Comparison of ENCODE assay signal across 8 cellular contexts in the genomic region with DNA sequence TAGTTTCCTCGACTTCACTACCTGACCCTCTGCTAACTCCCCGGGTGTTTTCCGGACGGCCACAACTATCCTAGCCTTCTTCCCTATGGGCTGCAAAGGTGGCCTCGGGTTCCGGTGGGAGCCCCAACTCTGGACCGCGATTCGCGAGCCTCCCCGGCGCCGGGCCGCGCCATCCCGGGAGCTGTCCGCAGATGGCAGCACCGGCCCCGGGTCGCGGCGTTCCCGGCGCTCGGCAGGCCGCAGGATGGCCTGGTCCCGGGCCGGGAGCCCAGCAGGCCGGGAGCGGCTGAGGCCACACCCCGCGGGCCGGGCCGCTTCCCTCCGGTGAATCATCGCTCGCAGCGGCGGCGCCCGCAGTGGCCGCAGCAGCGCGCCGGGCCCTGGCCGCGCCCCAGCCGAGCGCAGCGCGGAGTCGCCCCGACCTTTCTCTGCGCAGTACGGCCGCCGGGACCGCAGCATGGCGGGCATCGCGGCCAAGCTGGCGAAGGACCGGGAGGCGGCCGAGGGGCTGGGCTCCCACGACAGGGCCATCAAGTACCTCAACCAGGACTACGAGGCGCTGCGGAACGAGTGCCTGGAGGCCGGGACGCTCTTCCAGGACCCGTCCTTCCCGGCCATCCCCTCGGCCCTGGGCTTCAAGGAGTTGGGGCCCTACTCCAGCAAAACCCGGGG. TPM values are rescaled to one million over a fixed set of nuclear protein-coding genes. Genes with fewer than 3 reads are reported as not detected.
DNase-seq lines count a peak whose midpoint lies in the region; ATAC-seq and TF ChIP-seq lines count a peak whose summit lies in the region.

A gene (plus strand): TSS at position 356 of the 672 bp plus-strand sequence. CDS start 102 bp downstream, at position 458.

- intact Hi-C loops in Calu3 (cut with micrococcal nuclease; ENCODE audit: unreplicated experiment) = no loop called here

- H3K27me3 ChIP-seq in SJCRH30 (no peaks in the 10 kb centered on the region), neuron (ENCODE audit: insufficient read depth, low read length) (no peaks in the 10 kb centered on the region), upper lobe of left lung (no peaks in the 10 kb centered on the region)

- peak; percentile 48 for TF ChIP-seq CTCF in Calu3 (IDR thresholded peaks at IDR 0.05; ENCODE audit: unreplicated experiment)
- TF ChIP-seq CTCF in upper lobe of left lung (IDR thresholded peaks at IDR 0.05) = peak; percentile 78 to 98 (median 95)

- H3K36me3 ChIP-seq in SJCRH30 = peaks cover 3% of the 10 kb centered on the region
- H3K36me3 ChIP-seq in neuron (ENCODE audit: insufficient read depth, low read length) = peaks cover 8% of the 10 kb centered on the region
- peaks cover 0 to 3% (median 1%) of the 10 kb centered on the region in 4 donors for H3K36me3 ChIP-seq in upper lobe of left lung

- no peaks in the 10 kb centered on the region for H3K9me3 Mint-ChIP-seq in Calu3 (ENCODE audit: low read depth, unreplicated experiment)
- no peaks in the 10 kb centered on the region for H3K9me3 Mint-ChIP-seq in activated naive CD8-positive, alpha-beta T cell (ENCODE audit: low read depth)

- TF ChIP-seq POLR2A in upper lobe of left lung (IDR thresholded peaks at IDR 0.05) = peak in 3 of 4 donors; percentile 81 to 96 (median 95)

- H3K4me1 Mint-ChIP-seq in Calu3 (ENCODE audit: low read depth, unreplicated experiment) = peaks cover 71% of the 10 kb centered on the region
- H3K4me1 Mint-ChIP-seq in activated naive CD8-positive, alpha-beta T cell (ENCODE audit: low read depth) = peaks cover 59% of the 10 kb centered on the region

- DNase-seq in Calu3 (peak; percentile 96), SJCRH30 (peak; percentile 77 to 86), globus pallidus (ENCODE audit: low spot score) (peak; percentile 79), upper lobe of left lung (peak; percentile 90 to 96)

- H2AFZ ChIP-seq in neuron (ENCODE audit: low read depth, low read length) = peak within 1 kb of the TSS; percentile 92

- no TSS peak for BruUV-seq in Calu3 (replicated peaks; lab: Mats Ljungman, UMichigan)

- 0% methylated on average over 15 to 34 of the region's 76 CpGs for WGBS in upper lobe of left lung, 2 donors

- peaks cover 57% of the 10 kb centered on the region for H3K36me3 Mint-ChIP-seq in Calu3 (ENCODE audit: insufficient read depth, unreplicated experiment)
- no peaks in the 10 kb centered on the region for H3K36me3 Mint-ChIP-seq in activated naive CD8-positive, alpha-beta T cell

- peak within 1 kb of the TSS; percentile 94 for H3K27ac Mint-ChIP-seq in Calu3 (ENCODE audit: unreplicated experiment)
- peak within 1 kb of the TSS; percentile 90 for H3K27ac Mint-ChIP-seq in activated naive CD8-positive, alpha-beta T cell

- no peak for TF ChIP-seq EP300 in upper lobe of left lung (IDR thresholded peaks at IDR 0.05)

- peak within 1 kb of the TSS; percentile 80 for H3K4me3 Mint-ChIP-seq in Calu3 (ENCODE audit: low read depth, unreplicated experiment)
- H3K4me3 Mint-ChIP-seq in activated naive CD8-positive, alpha-beta T cell = peak within 1 kb of the TSS; percentile 84

- H3K4me3 ChIP-seq in SJCRH30 = peak within 1 kb of the TSS; percentile 85
- H3K4me3 ChIP-seq in neuron (ENCODE audit: low read length) = peak within 1 kb of the TSS; percentile 90
- peak within 1 kb of the TSS; percentile 38 to 94 (median 88) for H3K4me3 ChIP-seq in upper lobe of left lung

- H3K27ac ChIP-seq in SJCRH30 (peak within 1 kb of the TSS; percentile 75), upper lobe of left lung (peak within 1 kb of the TSS; percentile 94 to 99 (median 98))

- H3K27me3 Mint-ChIP-seq in Calu3 (ENCODE audit: unreplicated experiment) = no peaks in the 10 kb centered on the region
- H3K27me3 Mint-ChIP-seq in activated naive CD8-positive, alpha-beta T cell = no peaks in the 10 kb centered on the region

- H3K9me3 ChIP-seq in SJCRH30 (replicated peaks) = no peaks in the 10 kb centered on the region
- no peaks in the 10 kb centered on the region for H3K9me3 ChIP-seq in neuron (ENCODE audit: low read length)
- no peaks in the 10 kb centered on the region for H3K9me3 ChIP-seq in upper lobe of left lung

- peak; percentile 62 for ATAC-seq in GM19452 (IDR thresholded peaks at IDR 0.05; ENCODE audit: unreplicated experiment)
- ATAC-seq in HG03565 (IDR thresholded peaks at IDR 0.05; ENCODE audit: unreplicated experiment) = peak; percentile 38
- peak; percentile 92 to 96 for ATAC-seq in upper lobe of left lung (ENCODE audit: low FRiP score in 2 of 2)

- CTCF ChIA-PET in Calu3 (lab: Charles Lee) = interaction anchor here (0.5 to 1.8 kb wide), 9 partner anchors 9 to 654 kb away, joined by 3 to 5 read pairs (median 4); no protein-coding TSS in a partner anchor

- H3K4me1 ChIP-seq in SJCRH30 = peaks cover 29% of the 10 kb centered on the region
- H3K4me1 ChIP-seq in neuron (ENCODE audit: insufficient read depth, low read length) = peaks cover 14% of the 10 kb centered on the region
- peaks cover 45 to 72% (median 64%) of the 10 kb centered on the region in 4 donors for H3K4me1 ChIP-seq in upper lobe of left lung

RNA-seq across cellular contexts. Expression of the gene that starts here (rescaled TPM):
- total RNA-seq in Calu3 (2022) (250 and 266 TPM in 2 replicates), upper lobe of left lung (1,000 to 10,000 TPM in 1 of 6 donors, 100 to 1,000 TPM in 5; 271 to 1,436 (median 427) TPM)
- total RNA-seq in SJCRH30 (2014; rRNA removed; shearing (Covaris generic)) = 163 and 172 TPM in 2 replicates

Comparison
In these comparisons a context has a peak if more than half of its experiments do, and no peak if none do; other contexts are left out.
1. Peak in every context shown above with its lines: DNase-seq, ATAC-seq, H3K4me3 ChIP-seq and H3K27ac ChIP-seq.
2. ATAC-seq: peak in every context shown above with its lines; median percentile 94 in upper lobe of left lung; 62 in GM19452; 38 in HG03565.